Comparison of ENCODE assay signal across 1 cellular context in genomic region chr1:205247130-205247921, GRCh38.
TF ChIP-seq lines count a peak whose summit lies in the region.

No MANE protein-coding gene starts in this region.

TF ChIP-seq in WTC11, 78 proteins besides CTCF, POLR2A, EP300 and RAD21 (continued from another document):
- TF ChIP-seq ZNF532 (CRISPR knock-in tag; IDR thresholded peaks at IDR 0.05; ENCODE audit: borderline replicate concordance) (no peak), RORB (CRISPR knock-in tag; IDR thresholded peaks at IDR 0.05) (no peak), NR1H2 (CRISPR knock-in tag; IDR thresholded peaks at IDR 0.05) (no peak), PRRX2 (CRISPR knock-in tag; IDR thresholded peaks at IDR 0.05) (no peak), MYBL2 (CRISPR knock-in tag; IDR thresholded peaks at IDR 0.05) (no peak)
TF ChIP-seq in WTC11: peak in this region for 0.
